Comparison of ENCODE assay signal across 8 cellular contexts in the genomic region with DNA sequence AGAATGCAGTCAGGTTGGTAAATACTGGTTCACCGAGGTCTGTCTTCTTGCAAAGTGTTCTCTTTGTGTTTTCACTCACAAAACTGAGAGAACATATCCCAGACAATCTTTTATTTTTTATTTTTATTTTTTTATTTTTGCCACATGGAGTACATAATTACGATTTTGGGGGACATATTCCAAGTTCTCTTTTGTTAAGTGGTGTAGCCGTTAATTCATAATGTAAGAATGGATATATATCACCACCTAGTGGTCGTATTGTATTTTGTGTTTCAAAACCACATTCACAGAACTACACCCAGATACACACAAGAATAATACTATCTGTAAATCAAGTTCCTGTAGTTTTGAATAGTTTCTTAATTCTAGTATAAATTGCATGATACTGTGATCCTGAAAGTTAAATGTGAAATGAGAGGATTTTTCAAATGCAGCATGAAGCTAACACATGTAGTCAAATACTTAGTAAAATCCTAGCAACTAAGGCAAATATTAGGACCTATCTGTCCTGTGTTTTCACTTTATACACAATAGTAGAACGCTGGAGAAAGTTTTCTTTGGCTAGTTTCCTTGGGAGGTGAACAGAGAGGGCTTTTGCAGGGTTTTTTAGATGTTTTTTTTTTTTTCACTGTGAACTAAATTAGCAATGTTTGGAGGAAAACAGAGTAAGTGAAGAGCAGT.
DNase-seq lines count a peak whose midpoint lies in the region; ATAC-seq and TF ChIP-seq lines count a peak whose summit lies in the region.

No MANE protein-coding gene starts in this region.

- no peaks in the 10 kb centered on the region for H3K4me1 Mint-ChIP-seq in activated CD4-positive, alpha-beta memory T cell treated with anti-CD3 and anti-CD28 coated beads for 36 hours (ENCODE audit: low read depth)

- intact Hi-C loops in activated CD4-positive, alpha-beta memory T cell treated with anti-CD3 and anti-CD28 coated beads for 36 hours (cut with micrococcal nuclease), result loop anchor here (1.0 to 10.0 kb wide), 4 partner anchors 89 to 1249 kb away; a partner anchor contains a TSS

- POLR2A ChIA-PET in activated CD4-positive, alpha-beta memory T cell treated with anti-CD3 and anti-CD28 coated beads for 36 hours (lab: Charles Lee), result no interaction called here

- H3K9me3 Mint-ChIP-seq in activated CD4-positive, alpha-beta memory T cell treated with anti-CD3 and anti-CD28 coated beads for 36 hours, result no peaks in the 10 kb centered on the region

- no peak overlapping the region for H3K27ac Mint-ChIP-seq in activated CD4-positive, alpha-beta memory T cell treated with anti-CD3 and anti-CD28 coated beads for 36 hours

- ATAC-seq in GM18861 (IDR thresholded peaks at IDR 0.05; ENCODE audit: unreplicated experiment) (peak; percentile 80), HG02981 (IDR thresholded peaks at IDR 0.05; ENCODE audit: unreplicated experiment) (no peak)

- H3K4me3 ChIP-seq in AG10803 (ENCODE audit: low read length) (no peak overlapping the region), fibroblast of pulmonary artery (replicated peaks; ENCODE audit: low read depth, low read length) (no peak overlapping the region)

- TF ChIP-seq CTCF in AG10803 (conservative IDR thresholded peaks at IDR 0.05; ENCODE audit: low read length) (peak; percentile 64), fibroblast of pulmonary artery (IDR thresholded peaks at IDR 0.05; ENCODE audit: low read length, missing control alignments) (peak; percentile 54)

- in situ Hi-C loops in KBM-7 (cut with MboI; ENCODE audit: low pct_unique_long_range_greater_than_20kb, low sequenced_read_pairs), result loop anchor here (25.0 kb wide), 1 partner anchor 1227 kb away; no protein-coding TSS in a partner anchor

- no peak overlapping the region for H3K4me3 Mint-ChIP-seq in activated CD4-positive, alpha-beta memory T cell treated with anti-CD3 and anti-CD28 coated beads for 36 hours

- no peaks in the 10 kb centered on the region for H3K36me3 Mint-ChIP-seq in activated CD4-positive, alpha-beta memory T cell treated with anti-CD3 and anti-CD28 coated beads for 36 hours

- H3K27me3 Mint-ChIP-seq in activated CD4-positive, alpha-beta memory T cell treated with anti-CD3 and anti-CD28 coated beads for 36 hours, result peaks cover 29% of the 10 kb centered on the region

- CTCF ChIA-PET in activated CD4-positive, alpha-beta memory T cell treated with anti-CD3 and anti-CD28 coated beads for 36 hours (lab: Charles Lee), result interaction anchor here (1.0 to 1.6 kb wide), 3 partner anchors 11 to 1251 kb away, joined by 3 to 7 read pairs (median 3); no protein-coding TSS in a partner anchor

- DNase-seq in AG10803 (ENCODE audit: low read depth) (peak; percentile 62), KBM-7 (peak; percentile 75), SK-N-DZ (ENCODE audit: low spot score) (peak; percentile 37), fibroblast of pulmonary artery (ENCODE audit: low read depth) (peak; percentile 79), putamen (ENCODE audit: low spot score) (peak; percentile 64)
- no peak for DNase-seq in activated CD4-positive, alpha-beta memory T cell treated with anti-CD3 and anti-CD28 coated beads for 36 hours
